In the genomic region with DNA sequence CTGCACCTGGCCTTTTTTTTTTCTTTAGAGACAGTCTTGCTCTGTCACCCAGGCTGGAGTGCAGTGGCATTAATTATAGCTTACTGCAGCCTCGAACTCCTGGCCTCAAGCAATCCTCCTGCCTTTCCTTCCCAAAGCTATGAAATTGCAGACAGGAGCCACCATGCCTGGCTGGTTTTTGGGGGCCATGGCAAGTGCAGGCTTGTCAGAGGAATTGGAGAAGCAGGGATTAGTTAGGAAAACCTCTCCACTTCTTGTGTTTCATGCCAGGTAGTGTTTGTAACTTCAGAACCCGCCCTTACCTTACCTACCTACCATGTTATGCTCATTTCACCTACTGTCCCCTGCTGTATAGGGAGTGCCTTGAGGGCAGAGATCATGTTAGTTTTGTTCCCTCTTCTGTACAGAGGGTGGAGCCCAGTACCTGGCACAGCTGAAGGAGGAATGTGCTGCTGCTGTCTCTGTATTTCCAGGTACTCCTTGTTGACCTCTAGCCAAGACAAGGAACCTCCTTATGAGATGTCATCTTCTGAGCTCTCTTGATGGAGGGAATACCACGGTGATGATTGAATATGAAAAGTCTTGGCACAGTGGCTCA, we compare ENCODE assay signal across 1 cellular context.
TF ChIP-seq lines count a peak whose summit lies in the region.

No MANE protein-coding gene starts in this region.

TF ChIP-seq in HepG2, 621 proteins besides CTCF, POLR2A, EP300 and RAD21 (continued from another document and continues in another):
- TF ChIP-seq, protein P1, sequence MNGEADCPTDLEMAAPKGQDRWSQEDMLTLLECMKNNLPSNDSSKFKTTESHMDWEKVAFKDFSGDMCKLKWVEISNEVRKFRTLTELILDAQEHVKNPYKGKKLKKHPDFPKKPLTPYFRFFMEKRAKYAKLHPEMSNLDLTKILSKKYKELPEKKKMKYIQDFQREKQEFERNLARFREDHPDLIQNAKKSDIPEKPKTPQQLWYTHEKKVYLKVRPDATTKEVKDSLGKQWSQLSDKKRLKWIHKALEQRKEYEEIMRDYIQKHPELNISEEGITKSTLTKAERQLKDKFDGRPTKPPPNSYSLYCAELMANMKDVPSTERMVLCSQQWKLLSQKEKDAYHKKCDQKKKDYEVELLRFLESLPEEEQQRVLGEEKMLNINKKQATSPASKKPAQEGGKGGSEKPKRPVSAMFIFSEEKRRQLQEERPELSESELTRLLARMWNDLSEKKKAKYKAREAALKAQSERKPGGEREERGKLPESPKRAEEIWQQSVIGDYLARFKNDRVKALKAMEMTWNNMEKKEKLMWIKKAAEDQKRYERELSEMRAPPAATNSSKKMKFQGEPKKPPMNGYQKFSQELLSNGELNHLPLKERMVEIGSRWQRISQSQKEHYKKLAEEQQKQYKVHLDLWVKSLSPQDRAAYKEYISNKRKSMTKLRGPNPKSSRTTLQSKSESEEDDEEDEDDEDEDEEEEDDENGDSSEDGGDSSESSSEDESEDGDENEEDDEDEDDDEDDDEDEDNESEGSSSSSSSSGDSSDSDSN (CRISPR knock-in tag; IDR thresholded peaks at IDR 0.05): 0 out of 2 replicates have a peak, but pooled peaks have one; percentile 12
- no peak for TF ChIP-seq RORA (CRISPR knock-in tag; IDR thresholded peaks at IDR 0.05)
- TF ChIP-seq ZNF558 (CRISPR knock-in tag; IDR thresholded peaks at IDR 0.05; ENCODE audit: borderline replicate concordance): no peak
- no peak for TF ChIP-seq ZNF253 (CRISPR knock-in tag; IDR thresholded peaks at IDR 0.05; ENCODE audit: borderline replicate concordance)
- TF ChIP-seq, protein P2, sequence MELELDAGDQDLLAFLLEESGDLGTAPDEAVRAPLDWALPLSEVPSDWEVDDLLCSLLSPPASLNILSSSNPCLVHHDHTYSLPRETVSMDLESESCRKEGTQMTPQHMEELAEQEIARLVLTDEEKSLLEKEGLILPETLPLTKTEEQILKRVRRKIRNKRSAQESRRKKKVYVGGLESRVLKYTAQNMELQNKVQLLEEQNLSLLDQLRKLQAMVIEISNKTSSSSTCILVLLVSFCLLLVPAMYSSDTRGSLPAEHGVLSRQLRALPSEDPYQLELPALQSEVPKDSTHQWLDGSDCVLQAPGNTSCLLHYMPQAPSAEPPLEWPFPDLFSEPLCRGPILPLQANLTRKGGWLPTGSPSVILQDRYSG (CRISPR knock-in tag; IDR thresholded peaks at IDR 0.05): no peak
- TF ChIP-seq ZNF891 (CRISPR knock-in tag; IDR thresholded peaks at IDR 0.05): no peak
- no peak; the same call in 1 of the 2 replicates for TF ChIP-seq REL (CRISPR knock-in tag; conservative IDR thresholded peaks at IDR 0.05)
- TF ChIP-seq ERF (CRISPR knock-in tag; IDR thresholded peaks at IDR 0.05): 0 out of 2 replicates have a peak, but pooled peaks have one; percentile 22
- no peak for TF ChIP-seq ZFY (CRISPR knock-in tag; IDR thresholded peaks at IDR 0.05)
- no peak for TF ChIP-seq HNRNPLL (IDR thresholded peaks at IDR 0.05; ENCODE audit: low read depth, low read length, poor library complexity, severe bottlenecking)
- no peak for TF ChIP-seq DNMT3B (CRISPR knock-in tag; conservative IDR thresholded peaks at IDR 0.05)
- TF ChIP-seq PRMT3 (CRISPR knock-in tag; IDR thresholded peaks at IDR 0.05; ENCODE audit: borderline replicate concordance, low read depth): no peak
- no peak for TF ChIP-seq ARHGAP35 (CRISPR knock-in tag; IDR thresholded peaks at IDR 0.05; ENCODE audit: borderline replicate concordance)
- TF ChIP-seq HNRNPK (IDR thresholded peaks at IDR 0.05; ENCODE audit: low read depth, low read length, poor library complexity, severe bottlenecking): no peak
- TF ChIP-seq, protein P3, sequence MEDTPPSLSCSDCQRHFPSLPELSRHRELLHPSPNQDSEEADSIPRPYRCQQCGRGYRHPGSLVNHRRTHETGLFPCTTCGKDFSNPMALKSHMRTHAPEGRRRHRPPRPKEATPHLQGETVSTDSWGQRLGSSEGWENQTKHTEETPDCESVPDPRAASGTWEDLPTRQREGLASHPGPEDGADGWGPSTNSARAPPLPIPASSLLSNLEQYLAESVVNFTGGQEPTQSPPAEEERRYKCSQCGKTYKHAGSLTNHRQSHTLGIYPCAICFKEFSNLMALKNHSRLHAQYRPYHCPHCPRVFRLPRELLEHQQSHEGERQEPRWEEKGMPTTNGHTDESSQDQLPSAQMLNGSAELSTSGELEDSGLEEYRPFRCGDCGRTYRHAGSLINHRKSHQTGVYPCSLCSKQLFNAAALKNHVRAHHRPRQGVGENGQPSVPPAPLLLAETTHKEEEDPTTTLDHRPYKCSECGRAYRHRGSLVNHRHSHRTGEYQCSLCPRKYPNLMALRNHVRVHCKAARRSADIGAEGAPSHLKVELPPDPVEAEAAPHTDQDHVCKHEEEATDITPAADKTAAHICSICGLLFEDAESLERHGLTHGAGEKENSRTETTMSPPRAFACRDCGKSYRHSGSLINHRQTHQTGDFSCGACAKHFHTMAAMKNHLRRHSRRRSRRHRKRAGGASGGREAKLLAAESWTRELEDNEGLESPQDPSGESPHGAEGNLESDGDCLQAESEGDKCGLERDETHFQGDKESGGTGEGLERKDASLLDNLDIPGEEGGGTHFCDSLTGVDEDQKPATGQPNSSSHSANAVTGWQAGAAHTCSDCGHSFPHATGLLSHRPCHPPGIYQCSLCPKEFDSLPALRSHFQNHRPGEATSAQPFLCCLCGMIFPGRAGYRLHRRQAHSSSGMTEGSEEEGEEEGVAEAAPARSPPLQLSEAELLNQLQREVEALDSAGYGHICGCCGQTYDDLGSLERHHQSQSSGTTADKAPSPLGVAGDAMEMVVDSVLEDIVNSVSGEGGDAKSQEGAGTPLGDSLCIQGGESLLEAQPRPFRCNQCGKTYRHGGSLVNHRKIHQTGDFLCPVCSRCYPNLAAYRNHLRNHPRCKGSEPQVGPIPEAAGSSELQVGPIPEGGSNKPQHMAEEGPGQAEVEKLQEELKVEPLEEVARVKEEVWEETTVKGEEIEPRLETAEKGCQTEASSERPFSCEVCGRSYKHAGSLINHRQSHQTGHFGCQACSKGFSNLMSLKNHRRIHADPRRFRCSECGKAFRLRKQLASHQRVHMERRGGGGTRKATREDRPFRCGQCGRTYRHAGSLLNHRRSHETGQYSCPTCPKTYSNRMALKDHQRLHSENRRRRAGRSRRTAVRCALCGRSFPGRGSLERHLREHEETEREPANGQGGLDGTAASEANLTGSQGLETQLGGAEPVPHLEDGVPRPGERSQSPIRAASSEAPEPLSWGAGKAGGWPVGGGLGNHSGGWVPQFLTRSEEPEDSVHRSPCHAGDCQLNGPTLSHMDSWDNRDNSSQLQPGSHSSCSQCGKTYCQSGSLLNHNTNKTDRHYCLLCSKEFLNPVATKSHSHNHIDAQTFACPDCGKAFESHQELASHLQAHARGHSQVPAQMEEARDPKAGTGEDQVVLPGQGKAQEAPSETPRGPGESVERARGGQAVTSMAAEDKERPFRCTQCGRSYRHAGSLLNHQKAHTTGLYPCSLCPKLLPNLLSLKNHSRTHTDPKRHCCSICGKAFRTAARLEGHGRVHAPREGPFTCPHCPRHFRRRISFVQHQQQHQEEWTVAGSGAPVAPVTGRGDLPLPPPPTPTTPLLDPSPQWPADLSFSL (CRISPR knock-in tag; IDR thresholded peaks at IDR 0.05): no peak
- TF ChIP-seq, protein P4, sequence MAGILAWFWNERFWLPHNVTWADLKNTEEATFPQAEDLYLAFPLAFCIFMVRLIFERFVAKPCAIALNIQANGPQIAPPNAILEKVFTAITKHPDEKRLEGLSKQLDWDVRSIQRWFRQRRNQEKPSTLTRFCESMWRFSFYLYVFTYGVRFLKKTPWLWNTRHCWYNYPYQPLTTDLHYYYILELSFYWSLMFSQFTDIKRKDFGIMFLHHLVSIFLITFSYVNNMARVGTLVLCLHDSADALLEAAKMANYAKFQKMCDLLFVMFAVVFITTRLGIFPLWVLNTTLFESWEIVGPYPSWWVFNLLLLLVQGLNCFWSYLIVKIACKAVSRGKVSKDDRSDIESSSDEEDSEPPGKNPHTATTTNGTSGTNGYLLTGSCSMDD (CRISPR knock-in tag; IDR thresholded peaks at IDR 0.05): no peak
- TF ChIP-seq ZNF367 (CRISPR knock-in tag; IDR thresholded peaks at IDR 0.05; ENCODE audit: borderline replicate concordance): no peak
- TF ChIP-seq SOX6 (IDR thresholded peaks at IDR 0.05): no peak
- TF ChIP-seq SOX6 (CRISPR knock-in tag; IDR thresholded peaks at IDR 0.05): peak; percentile 25; the same call in 1 of the 2 replicates
- TF ChIP-seq ZNF143 (CRISPR knock-in tag; IDR thresholded peaks at IDR 0.05): no peak
- no peak for TF ChIP-seq FOXA1 (IDR thresholded peaks at IDR 0.05)
- peak; percentile 6; the same call in 1 of the 2 replicates for TF ChIP-seq FOXA1 (CRISPR knock-in tag; IDR thresholded peaks at IDR 0.05)
- no peak for TF ChIP-seq CENPX (CRISPR knock-in tag; IDR thresholded peaks at IDR 0.05)
- no peak for TF ChIP-seq MIER2 (CRISPR knock-in tag; IDR thresholded peaks at IDR 0.05)
- no peak for TF ChIP-seq ZNF660 (CRISPR knock-in tag; IDR thresholded peaks at IDR 0.05; ENCODE audit: borderline replicate concordance, low read depth)
- TF ChIP-seq HNF4G (IDR thresholded peaks at IDR 0.05; ENCODE audit: borderline replicate concordance, low read depth, low read length): 0 out of 2 replicates have a peak, but pooled peaks have one; percentile 31
- no peak for TF ChIP-seq HNF4G (CRISPR knock-in tag; IDR thresholded peaks at IDR 0.05; ENCODE audit: borderline replicate concordance, low read depth)
- TF ChIP-seq ZNF432 (CRISPR knock-in tag; IDR thresholded peaks at IDR 0.05; ENCODE audit: borderline replicate concordance): no peak
- TF ChIP-seq, protein P5, sequence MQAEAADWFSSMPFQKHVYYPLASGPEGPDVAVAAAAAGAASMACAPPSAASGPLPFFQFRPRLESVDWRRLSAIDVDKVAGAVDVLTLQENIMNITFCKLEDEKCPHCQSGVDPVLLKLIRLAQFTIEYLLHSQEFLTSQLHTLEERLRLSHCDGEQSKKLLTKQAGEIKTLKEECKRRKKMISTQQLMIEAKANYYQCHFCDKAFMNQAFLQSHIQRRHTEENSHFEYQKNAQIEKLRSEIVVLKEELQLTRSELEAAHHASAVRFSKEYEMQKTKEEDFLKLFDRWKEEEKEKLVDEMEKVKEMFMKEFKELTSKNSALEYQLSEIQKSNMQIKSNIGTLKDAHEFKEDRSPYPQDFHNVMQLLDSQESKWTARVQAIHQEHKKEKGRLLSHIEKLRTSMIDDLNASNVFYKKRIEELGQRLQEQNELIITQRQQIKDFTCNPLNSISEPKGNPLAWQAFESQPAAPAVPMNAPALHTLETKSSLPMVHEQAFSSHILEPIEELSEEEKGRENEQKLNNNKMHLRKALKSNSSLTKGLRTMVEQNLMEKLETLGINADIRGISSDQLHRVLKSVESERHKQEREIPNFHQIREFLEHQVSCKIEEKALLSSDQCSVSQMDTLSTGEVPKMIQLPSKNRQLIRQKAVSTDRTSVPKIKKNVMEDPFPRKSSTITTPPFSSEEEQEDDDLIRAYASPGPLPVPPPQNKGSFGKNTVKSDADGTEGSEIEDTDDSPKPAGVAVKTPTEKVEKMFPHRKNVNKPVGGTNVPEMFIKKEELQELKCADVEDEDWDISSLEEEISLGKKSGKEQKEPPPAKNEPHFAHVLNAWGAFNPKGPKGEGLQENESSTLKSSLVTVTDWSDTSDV (CRISPR knock-in tag; IDR thresholded peaks at IDR 0.05): no peak
- no peak for TF ChIP-seq MEF2D (CRISPR knock-in tag; IDR thresholded peaks at IDR 0.05)
- TF ChIP-seq, protein P6, sequence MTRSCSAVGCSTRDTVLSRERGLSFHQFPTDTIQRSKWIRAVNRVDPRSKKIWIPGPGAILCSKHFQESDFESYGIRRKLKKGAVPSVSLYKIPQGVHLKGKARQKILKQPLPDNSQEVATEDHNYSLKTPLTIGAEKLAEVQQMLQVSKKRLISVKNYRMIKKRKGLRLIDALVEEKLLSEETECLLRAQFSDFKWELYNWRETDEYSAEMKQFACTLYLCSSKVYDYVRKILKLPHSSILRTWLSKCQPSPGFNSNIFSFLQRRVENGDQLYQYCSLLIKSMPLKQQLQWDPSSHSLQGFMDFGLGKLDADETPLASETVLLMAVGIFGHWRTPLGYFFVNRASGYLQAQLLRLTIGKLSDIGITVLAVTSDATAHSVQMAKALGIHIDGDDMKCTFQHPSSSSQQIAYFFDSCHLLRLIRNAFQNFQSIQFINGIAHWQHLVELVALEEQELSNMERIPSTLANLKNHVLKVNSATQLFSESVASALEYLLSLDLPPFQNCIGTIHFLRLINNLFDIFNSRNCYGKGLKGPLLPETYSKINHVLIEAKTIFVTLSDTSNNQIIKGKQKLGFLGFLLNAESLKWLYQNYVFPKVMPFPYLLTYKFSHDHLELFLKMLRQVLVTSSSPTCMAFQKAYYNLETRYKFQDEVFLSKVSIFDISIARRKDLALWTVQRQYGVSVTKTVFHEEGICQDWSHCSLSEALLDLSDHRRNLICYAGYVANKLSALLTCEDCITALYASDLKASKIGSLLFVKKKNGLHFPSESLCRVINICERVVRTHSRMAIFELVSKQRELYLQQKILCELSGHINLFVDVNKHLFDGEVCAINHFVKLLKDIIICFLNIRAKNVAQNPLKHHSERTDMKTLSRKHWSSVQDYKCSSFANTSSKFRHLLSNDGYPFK (CRISPR knock-in tag; IDR thresholded peaks at IDR 0.05; ENCODE audit: borderline replicate concordance): no peak
- no peak for TF ChIP-seq YEATS2 (CRISPR knock-in tag; IDR thresholded peaks at IDR 0.05; ENCODE audit: borderline replicate concordance)
- TF ChIP-seq, protein P7, sequence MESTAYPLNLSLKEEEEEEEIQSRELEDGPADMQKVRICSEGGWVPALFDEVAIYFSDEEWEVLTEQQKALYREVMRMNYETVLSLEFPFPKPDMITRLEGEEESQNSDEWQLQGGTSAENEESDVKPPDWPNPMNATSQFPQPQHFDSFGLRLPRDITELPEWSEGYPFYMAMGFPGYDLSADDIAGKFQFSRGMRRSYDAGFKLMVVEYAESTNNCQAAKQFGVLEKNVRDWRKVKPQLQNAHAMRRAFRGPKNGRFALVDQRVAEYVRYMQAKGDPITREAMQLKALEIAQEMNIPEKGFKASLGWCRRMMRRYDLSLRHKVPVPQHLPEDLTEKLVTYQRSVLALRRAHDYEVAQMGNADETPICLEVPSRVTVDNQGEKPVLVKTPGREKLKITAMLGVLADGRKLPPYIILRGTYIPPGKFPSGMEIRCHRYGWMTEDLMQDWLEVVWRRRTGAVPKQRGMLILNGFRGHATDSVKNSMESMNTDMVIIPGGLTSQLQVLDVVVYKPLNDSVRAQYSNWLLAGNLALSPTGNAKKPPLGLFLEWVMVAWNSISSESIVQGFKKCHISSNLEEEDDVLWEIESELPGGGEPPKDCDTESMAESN (CRISPR knock-in tag; conservative IDR thresholded peaks at IDR 0.05): no peak
- TF ChIP-seq STAG1 (CRISPR knock-in tag; IDR thresholded peaks at IDR 0.05): peak; percentile 44
- TF ChIP-seq ZNF292 (CRISPR knock-in tag; IDR thresholded peaks at IDR 0.05; ENCODE audit: borderline replicate concordance, low read depth): no peak
- TF ChIP-seq ZNF607 (CRISPR knock-in tag; IDR thresholded peaks at IDR 0.05; ENCODE audit: borderline replicate concordance): no peak
- no peak for TF ChIP-seq TBX3 (IDR thresholded peaks at IDR 0.05; ENCODE audit: borderline replicate concordance)
- no peak for TF ChIP-seq ZNF850 (CRISPR knock-in tag; conservative IDR thresholded peaks at IDR 0.05)
- TF ChIP-seq HMG20B (CRISPR knock-in tag; conservative IDR thresholded peaks at IDR 0.05): no peak
- TF ChIP-seq ZFP36L2 (CRISPR knock-in tag; IDR thresholded peaks at IDR 0.05): no peak
- TF ChIP-seq, protein P8, sequence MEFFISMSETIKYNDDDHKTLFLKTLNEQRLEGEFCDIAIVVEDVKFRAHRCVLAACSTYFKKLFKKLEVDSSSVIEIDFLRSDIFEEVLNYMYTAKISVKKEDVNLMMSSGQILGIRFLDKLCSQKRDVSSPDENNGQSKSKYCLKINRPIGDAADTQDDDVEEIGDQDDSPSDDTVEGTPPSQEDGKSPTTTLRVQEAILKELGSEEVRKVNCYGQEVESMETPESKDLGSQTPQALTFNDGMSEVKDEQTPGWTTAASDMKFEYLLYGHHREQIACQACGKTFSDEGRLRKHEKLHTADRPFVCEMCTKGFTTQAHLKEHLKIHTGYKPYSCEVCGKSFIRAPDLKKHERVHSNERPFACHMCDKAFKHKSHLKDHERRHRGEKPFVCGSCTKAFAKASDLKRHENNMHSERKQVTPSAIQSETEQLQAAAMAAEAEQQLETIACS (CRISPR knock-in tag; IDR thresholded peaks at IDR 0.05): no peak
